Comparison of ENCODE assay signal across 9 cellular contexts in genomic region chr11:44611687-44612437, GRCh38. TPM values are rescaled to one million over a fixed set of nuclear protein-coding genes. Genes with fewer than 3 reads are reported as not detected.
DNase-seq lines count a peak whose midpoint lies in the region; ATAC-seq and TF ChIP-seq lines count a peak whose summit lies in the region.
"Had no signal": no experiment of that assay in that cellular context is flagged by ENCODE, and none has a peak within 500 bp of the region (broad histone marks: within the 10 kb centered on the region; RNA-seq: fewer than 3 reads in every experiment).

No MANE protein-coding gene starts in this region.

- DNase-seq in CD1c-positive myeloid dendritic cell (ENCODE audit: extremely low spot score) (peak; percentile 77), Peyer's patch (peak in 2 of 3 donors; percentile 85 to 90), MV-4-11 (lab: John Stamatoyannopoulos, UW) (no peak), left colon (no peak), NCI-H226 (no peak)
- DNase-seq in activated naive CD8-positive, alpha-beta T cell treated with anti-CD3 and anti-CD28 coated beads for 36 hours, result peak; percentile 75
- peak; percentile 59 to 71 for DNase-seq in stimulated activated CD8-positive, alpha-beta memory T cell treated with anti-CD3 and anti-CD28 coated beads, Interleukin-15, amount 100 ng/mL, for 48 hours (ENCODE audit: low read depth in 2 of 2)

- peak overlapping the region; percentile 18 for H3K4me3 Mint-ChIP-seq in activated naive CD8-positive, alpha-beta T cell treated with anti-CD3 and anti-CD28 coated beads for 36 hours
- H3K4me3 Mint-ChIP-seq: nephron had no signal

- peak overlapping the region; percentile 82 for H3K27ac Mint-ChIP-seq in activated naive CD8-positive, alpha-beta T cell treated with anti-CD3 and anti-CD28 coated beads for 36 hours
- H3K27ac Mint-ChIP-seq: nephron had no signal

- H3K9me3 ChIP-seq in Peyer's patch, result no peaks in the 10 kb centered on the region

- no peaks in the 10 kb centered on the region for H3K27me3 Mint-ChIP-seq in activated naive CD8-positive, alpha-beta T cell treated with anti-CD3 and anti-CD28 coated beads for 36 hours

- H3K36me3 Mint-ChIP-seq in activated naive CD8-positive, alpha-beta T cell treated with anti-CD3 and anti-CD28 coated beads for 36 hours, result peaks cover 56% of the 10 kb centered on the region

- H3K36me3 ChIP-seq in Peyer's patch, result peaks cover 0 to 8% (median 0%) of the 10 kb centered on the region in 3 donors

- peak overlapping the region in 2 of 4 donors; percentile 65 to 75 for H3K27ac ChIP-seq in Peyer's patch

- H3K27me3 ChIP-seq in Peyer's patch, result no peaks in the 10 kb centered on the region

- TF ChIP-seq POLR2A in Peyer's patch (IDR thresholded peaks at IDR 0.05), result no peak

- no peak for TF ChIP-seq CTCF in Peyer's patch (IDR thresholded peaks at IDR 0.05)

- peaks cover 78% of the 10 kb centered on the region for H3K4me1 Mint-ChIP-seq in activated naive CD8-positive, alpha-beta T cell treated with anti-CD3 and anti-CD28 coated beads for 36 hours

- no peaks in the 10 kb centered on the region for H3K9me3 Mint-ChIP-seq in activated naive CD8-positive, alpha-beta T cell treated with anti-CD3 and anti-CD28 coated beads for 36 hours
- H3K9me3 Mint-ChIP-seq: nephron had no signal

- ATAC-seq in GM21447 (IDR thresholded peaks at IDR 0.05; ENCODE audit: unreplicated experiment), result peak; percentile 28
- no peak for ATAC-seq in left colon

- intact Hi-C loops in left colon (cut with DNase I, micrococcal nuclease), result no loop called here

- no peak overlapping the region for H3K4me3 ChIP-seq in Peyer's patch

- H3K4me1 ChIP-seq in Peyer's patch, result peaks cover 0 to 42% (median 27%) of the 10 kb centered on the region in 4 donors

RNA-seq across cellular contexts. Expression of gene CD82, which starts 46.4 kb away (rescaled TPM):
- total RNA-seq in Peyer's patch (100 to 1,000 TPM in 1 of 4 donors, 10 to 100 TPM in 3; 40.4 to 140 (median 78.4) TPM), left colon (10 to 100 TPM; 30.0 to 36.1 TPM)
- 100 to 1,000 TPM; 339 to 343 TPM for total RNA-seq in activated naive CD8-positive, alpha-beta T cell treated with anti-CD3 and anti-CD28 coated beads for 36 hours

Comparison
In these comparisons a context has a peak if more than half of its experiments do, and no peak if none do; other contexts are left out.
1. DNase-seq: peak in CD1c-positive myeloid dendritic cell (single experiment), Peyer's patch (2 of 3), activated naive CD8-positive, alpha-beta T cell treated with anti-CD3 and anti-CD28 coated beads for 36 hours (single experiment) and stimulated activated CD8-positive, alpha-beta memory T cell treated with anti-CD3 and anti-CD28 coated beads, Interleukin-15, amount 100 ng/mL, for 48 hours (2 of 2); none in MV-4-11 (single experiment), left colon (0 of 2) and NCI-H226 (single experiment).